8 cellular contexts compared by ENCODE assay signal in genomic region chr4:1012031-1012739, GRCh38.
DNase-seq lines count a peak whose midpoint lies in the region; ATAC-seq lines count a peak whose summit lies in the region.

No MANE protein-coding gene starts in this region.

- DNase-seq in D341Med (ENCODE audit: low spot score) = peak; percentile 74
- peak; percentile 11 for DNase-seq in NCI-H524 treated with DMSO at 0.1 percent for 48 hours (lab: John Stamatoyannopoulos, UW)
- peak; percentile 39 for DNase-seq in activated gamma-delta T cell (lab: John Stamatoyannopoulos, UW)
- peak; percentile 47 for DNase-seq in stimulated activated CD4-positive, alpha-beta T cell treated with anti-CD3 and anti-CD28 coated beads, Interleukin-15, amount 100 ng/mL, for 24 hours
- no peak for DNase-seq in NCI-H345 treated with DMSO at 0.1 percent for 48 hours (lab: John Stamatoyannopoulos, UW; ENCODE audit: unreplicated experiment)

- peak overlapping the region; percentile 27 for H3K4me3 ChIP-seq in iPS-11a (ENCODE audit: low read depth, low read length)

- no peak for ATAC-seq in HG02852 (IDR thresholded peaks at IDR 0.05; ENCODE audit: unreplicated experiment)
- no peak for ATAC-seq in GM19463 (IDR thresholded peaks at IDR 0.05; ENCODE audit: unreplicated experiment)
